8 cellular contexts compared by ENCODE assay signal in the genomic region with DNA sequence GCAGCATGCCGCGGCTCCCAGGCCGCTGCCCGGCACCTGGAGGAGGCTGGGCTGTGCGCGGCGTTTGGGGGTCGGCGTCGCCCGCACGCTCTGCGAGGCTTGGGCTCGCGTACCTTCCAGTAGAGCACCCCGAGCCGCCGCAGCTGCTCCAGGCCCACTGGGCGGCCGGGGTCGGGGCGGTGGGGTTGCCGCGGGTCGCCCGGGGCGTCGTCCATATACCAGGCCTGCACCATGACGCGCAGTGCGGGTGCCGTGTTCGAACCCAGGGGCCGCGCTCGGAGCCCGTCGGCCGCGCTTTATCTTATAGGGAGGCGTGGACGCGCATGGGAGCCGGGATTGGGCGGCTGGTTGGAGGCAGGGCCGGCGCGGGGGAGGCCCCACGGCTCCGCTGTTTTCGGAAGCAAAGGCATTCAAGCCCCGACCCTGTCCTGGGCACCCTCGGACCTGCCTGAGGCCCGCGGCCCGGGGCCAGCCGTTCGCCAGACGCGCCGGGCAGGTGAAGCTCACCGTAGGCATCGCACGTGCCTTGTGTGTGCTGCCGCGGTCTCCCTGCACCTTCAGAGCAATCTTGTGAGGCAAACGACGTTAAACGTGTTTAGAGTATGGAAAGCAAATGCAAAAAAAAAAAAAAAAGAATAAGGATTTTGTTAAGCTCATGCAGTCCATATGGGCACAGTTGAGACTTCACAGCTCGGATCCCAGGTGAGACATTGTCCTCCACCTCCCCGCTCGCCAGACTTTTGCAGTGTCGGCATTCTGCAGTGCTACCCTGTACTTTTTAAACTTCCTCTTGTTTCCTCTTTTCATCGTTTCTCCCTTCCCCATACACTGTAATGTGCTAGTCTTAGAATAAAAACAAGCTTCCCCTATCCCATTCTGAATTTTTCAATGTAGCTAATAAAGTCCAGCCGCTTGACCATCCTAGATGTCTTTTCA. TPM values are rescaled to one million over a fixed set of nuclear protein-coding genes. Genes with fewer than 3 reads are reported as not detected.
A peak's percentile ranks its signal among the peaks of the same experiment; 100 is the strongest.
DNase-seq lines count a peak whose midpoint lies in the region; ATAC-seq and TF ChIP-seq lines count a peak whose summit lies in the region.

A gene with protein sequence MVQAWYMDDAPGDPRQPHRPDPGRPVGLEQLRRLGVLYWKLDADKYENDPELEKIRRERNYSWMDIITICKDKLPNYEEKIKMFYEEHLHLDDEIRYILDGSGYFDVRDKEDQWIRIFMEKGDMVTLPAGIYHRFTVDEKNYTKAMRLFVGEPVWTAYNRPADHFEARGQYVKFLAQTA (minus strand): TSS at position 277 of the 936 bp plus-strand sequence. CDS start 44 bp downstream, at position 233.

- H3K4me3 Mint-ChIP-seq in GM23338 (peak within 1 kb of the TSS; percentile 74), osteocyte (ENCODE audit: unreplicated experiment) (peak within 1 kb of the TSS; percentile 80)
- peak within 1 kb of the TSS; percentile 96 for H3K4me3 Mint-ChIP-seq in activated naive CD4-positive, alpha-beta T cell treated with anti-CD3 and anti-CD28 coated beads, Interleukin-2, amount 50 U/mL, for 24 hours

- H3K4me1 ChIP-seq in GM23338 (ENCODE audit: insufficient read depth) (0 out of 2 replicates have a peak, but pooled peaks cover 6% of the 10 kb centered on the region), Karpas-422 (ENCODE audit: low read length) (peaks cover 26% of the 10 kb centered on the region), thymus (ENCODE audit: control insufficient read depth, insufficient read depth, low read length) (peaks cover 8% of the 10 kb centered on the region)

- DNase-seq in GF-D8 (lab: John Stamatoyannopoulos, UW), result peak; percentile 52
- DNase-seq in GM23338 (ENCODE audit: low spot score), result peak; percentile 84
- peak; percentile 96 for DNase-seq in Karpas-422
- DNase-seq in SK-N-DZ (ENCODE audit: low spot score), result peak; percentile 85
- DNase-seq in glomerular visceral epithelial cell (ENCODE audit: extremely low spot score), result peak; percentile 71
- DNase-seq in osteocyte (ENCODE audit: extremely low spot score, unreplicated experiment), result peak; percentile 94

- WGBS in thymus, result 2% methylated on average over 75 of the region's 75 CpGs

- H3K27ac ChIP-seq in GM23338 (ENCODE audit: low read depth) (peak within 1 kb of the TSS; percentile 93), Karpas-422 (ENCODE audit: low read length) (peak within 1 kb of the TSS; percentile 86), thymus (ENCODE audit: low read depth) (peak within 1 kb of the TSS; percentile 97)

- H2AFZ ChIP-seq in GM23338, result peak within 1 kb of the TSS; percentile 78; the same call in 1 of the 2 replicates
- peak within 1 kb of the TSS; percentile 40; the same call in 1 of the 2 replicates for H2AFZ ChIP-seq in Karpas-422 (ENCODE audit: low read length)

- H3K4me1 Mint-ChIP-seq in GM23338, result peaks cover 23% of the 10 kb centered on the region
- peaks cover 40% of the 10 kb centered on the region for H3K4me1 Mint-ChIP-seq in activated naive CD4-positive, alpha-beta T cell treated with anti-CD3 and anti-CD28 coated beads, Interleukin-2, amount 50 U/mL, for 24 hours
- peaks cover 37% of the 10 kb centered on the region for H3K4me1 Mint-ChIP-seq in osteocyte (ENCODE audit: unreplicated experiment)

- H3K9me3 Mint-ChIP-seq in GM23338, result peaks cover 10% of the 10 kb centered on the region; the same call in 2 of the 3 replicates
- peaks cover 5% of the 10 kb centered on the region for H3K9me3 Mint-ChIP-seq in activated naive CD4-positive, alpha-beta T cell treated with anti-CD3 and anti-CD28 coated beads, Interleukin-2, amount 50 U/mL, for 24 hours
- H3K9me3 Mint-ChIP-seq in osteocyte (ENCODE audit: unreplicated experiment), result peaks cover 4% of the 10 kb centered on the region

- no peaks in the 10 kb centered on the region for H3K36me3 ChIP-seq in GM23338 (ENCODE audit: insufficient read depth)
- H3K36me3 ChIP-seq in Karpas-422 (ENCODE audit: insufficient read depth, low read length), result peaks cover 20% of the 10 kb centered on the region
- H3K36me3 ChIP-seq in thymus (ENCODE audit: control insufficient read depth, insufficient read depth), result no peaks in the 10 kb centered on the region

- H4K20me1 ChIP-seq in GM23338 (replicated peaks; ENCODE audit: insufficient read depth) (no peaks in the 10 kb centered on the region), Karpas-422 (ENCODE audit: insufficient read depth, low read depth, low read length) (no peaks in the 10 kb centered on the region)

- no peak for TF ChIP-seq CTCF in GM23338 (conservative IDR thresholded peaks at IDR 0.05; ENCODE audit: low read depth in 2 of 2)
- no peak for TF ChIP-seq CTCF in osteocyte (IDR thresholded peaks at IDR 0.05)

- H3K4me2 ChIP-seq in GM23338, result peak within 1 kb of the TSS; percentile 92
- peak within 1 kb of the TSS; percentile 91 for H3K4me2 ChIP-seq in Karpas-422 (ENCODE audit: low read depth, low read length, poor library complexity, severe bottlenecking)

- H3K27me3 Mint-ChIP-seq in GM23338 (ENCODE audit: insufficient read depth, low read depth, poor library complexity) (peaks cover 18% of the 10 kb centered on the region), osteocyte (ENCODE audit: unreplicated experiment) (no peaks in the 10 kb centered on the region)
- no peaks in the 10 kb centered on the region for H3K27me3 Mint-ChIP-seq in activated naive CD4-positive, alpha-beta T cell treated with anti-CD3 and anti-CD28 coated beads, Interleukin-2, amount 50 U/mL, for 24 hours

- H3K79me2 ChIP-seq in GM23338 (replicated peaks; ENCODE audit: insufficient read depth) (peaks cover 23% of the 10 kb centered on the region), Karpas-422 (ENCODE audit: low read length) (peaks cover 37% of the 10 kb centered on the region)

- peak within 1 kb of the TSS; percentile 64 for H3K4me3 ChIP-seq in GM23338
- H3K4me3 ChIP-seq in Karpas-422 (ENCODE audit: low read length), result peak within 1 kb of the TSS; percentile 76
- peak within 1 kb of the TSS; percentile 83 for H3K4me3 ChIP-seq in thymus (ENCODE audit: low read length)

- H3K36me3 Mint-ChIP-seq in GM23338 (ENCODE audit: low read depth) (peaks cover 19% of the 10 kb centered on the region), osteocyte (ENCODE audit: unreplicated experiment) (peaks cover 1% of the 10 kb centered on the region)
- peaks cover 10% of the 10 kb centered on the region for H3K36me3 Mint-ChIP-seq in activated naive CD4-positive, alpha-beta T cell treated with anti-CD3 and anti-CD28 coated beads, Interleukin-2, amount 50 U/mL, for 24 hours

- H3K9me2 ChIP-seq in GM23338 (ENCODE audit: insufficient read depth), result no peaks in the 10 kb centered on the region
- H3K9me2 ChIP-seq in Karpas-422 (replicated peaks; ENCODE audit: insufficient read depth, low read length), result no peaks in the 10 kb centered on the region

- peak; percentile 80 for ATAC-seq in GM23338

- H3K9ac ChIP-seq in Karpas-422 (ENCODE audit: low read length), result peak within 1 kb of the TSS; percentile 99

- peak within 1 kb of the TSS; percentile 89 for H3K27ac Mint-ChIP-seq in GM23338
- H3K27ac Mint-ChIP-seq in activated naive CD4-positive, alpha-beta T cell treated with anti-CD3 and anti-CD28 coated beads, Interleukin-2, amount 50 U/mL, for 24 hours, result peak within 1 kb of the TSS; percentile 93
- H3K27ac Mint-ChIP-seq in osteocyte (ENCODE audit: unreplicated experiment), result peak within 1 kb of the TSS; percentile 93

- H3F3A ChIP-seq in GM23338 (replicated peaks; ENCODE audit: low read depth), result 0 out of 2 replicates have a peak, but pooled peaks cover 8% of the 10 kb centered on the region

- H3K9me3 ChIP-seq in Karpas-422 (ENCODE audit: low read length) (no peaks in the 10 kb centered on the region), thymus (ENCODE audit: control insufficient read depth) (no peaks in the 10 kb centered on the region)

- H3K27me3 ChIP-seq in GM23338 (ENCODE audit: insufficient read depth) (0 out of 2 replicates have a peak, but pooled peaks cover 5% of the 10 kb centered on the region), Karpas-422 (ENCODE audit: low read length) (no peaks in the 10 kb centered on the region), thymus (ENCODE audit: control insufficient read depth, insufficient read depth) (no peaks in the 10 kb centered on the region)

TF ChIP-seq in GM23338, 12 proteins besides CTCF, POLR2A, EP300 and RAD21:
- TF ChIP-seq JUNB (IDR thresholded peaks at IDR 0.05; ENCODE audit: unreplicated experiment) (no peak), POLR2AphosphoS5 (IDR thresholded peaks at IDR 0.05; ENCODE audit: low read depth) (peak; percentile 88), CREB1 (CRISPR knock-in tag; IDR thresholded peaks at IDR 0.05; ENCODE audit: low read depth) (peak; percentile 54; the same call in 1 of the 2 replicates)

RNA-seq across cellular contexts. Expression of the gene that starts here (rescaled TPM):
- 16.3 and 17.3 TPM in 2 replicates for total RNA-seq in GM23338 (2014; rRNA removed; shearing (Covaris generic))
- polyA plus RNA-seq in GM23338 (2016; fragmentation: Nextera tagmentation; extraction: Ambion mirVana), result 31.9 and 34.1 TPM in 2 replicates
- 68.6 and 74.0 TPM in 2 replicates for total RNA-seq in Karpas-422 (2014; rRNA removed; shearing (Covaris generic); ENCODE audit: low replicate concordance)
- polyA plus RNA-seq in SK-N-DZ (2014; cell fraction: cytosol; rRNA removed), result 43.2 and 45.6 TPM in 2 replicates
- polyA plus RNA-seq in SK-N-DZ (2014; cell fraction: nucleus; rRNA removed), result 43.4 and 47.2 TPM in 2 replicates
- total RNA-seq in osteocyte, result 48.5 and 54.0 TPM in 2 replicates
- polyA plus RNA-seq in thymus, result 50.0 TPM

Comparison
In these comparisons a context has a peak if more than half of its experiments do, and no peak if none do; other contexts are left out.
1. Peak in every context shown above with its lines: DNase-seq, ATAC-seq, H3K4me3 ChIP-seq and H3K27ac ChIP-seq.